Comparison of ENCODE assay signal across 24 cellular contexts in the genomic region with DNA sequence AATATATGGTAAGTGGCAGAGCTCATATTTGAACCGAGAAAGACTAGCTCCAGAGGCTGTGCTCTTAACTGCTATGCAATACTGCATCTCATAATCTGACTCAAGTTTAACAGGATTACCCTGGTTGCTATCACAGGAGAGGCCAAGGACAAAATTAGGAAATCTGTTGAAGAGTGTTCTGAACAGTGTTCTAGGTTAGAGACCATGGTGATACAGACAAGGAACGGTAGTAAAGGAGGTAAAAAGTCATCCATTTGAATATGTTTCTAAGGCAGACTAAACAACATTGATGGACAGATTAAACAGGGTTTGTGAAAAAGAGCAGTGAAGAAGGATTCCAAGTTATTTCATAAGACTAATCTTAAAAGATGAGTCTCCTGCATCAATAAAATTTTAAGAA. TPM values are rescaled to one million over a fixed set of nuclear protein-coding genes. Genes with fewer than 3 reads are reported as not detected.
"Had no signal": no experiment of that assay in that cellular context is flagged by ENCODE, and none has a peak within 500 bp of the region (broad histone marks: within the 10 kb centered on the region; RNA-seq: fewer than 3 reads in every experiment).

No MANE protein-coding gene starts in this region.

- H3K36me3 Mint-ChIP-seq: activated naive CD4-positive, alpha-beta T cell treated with anti-CD3 and anti-CD28 coated beads, Interleukin-2, amount 50 U/mL, for 72 hours; memory B cell; naive thymus-derived CD4-positive, alpha-beta T cell; neural progenitor cell; stimulated activated naive B cell treated with anti-CD40 and anti-IgM and Interleukin-4, amounts not matched to agents 10 μg/mL and 1 μg/mL and 100 μg/mL, for 72 hours; WTC11 had no signal

- H3K4me3 Mint-ChIP-seq: activated CD4-positive, alpha-beta T cell treated with anti-CD3 and anti-CD28 coated beads for 36 hours; activated T-helper 1 cell treated with anti-CD3 and anti-CD28 coated beads, Interleukin-12 subunit alpha, Interleukin-12 subunit beta, Interleukin-2, Interleukin-4 antibody, amounts not matched to agents 30 ng/mL and 10 ng/mL and 1 ng/mL, durations not matched to agents 14 hours and 24 hours and 36 hours; brain; central memory CD8-positive, alpha-beta T cell; endodermal cell; memory B cell; naive thymus-derived CD4-positive, alpha-beta T cell; neural progenitor cell; stimulated activated naive B cell treated with anti-CD40 and anti-IgM and Interleukin-4, amounts not matched to agents 10 μg/mL and 1 μg/mL and 100 μg/mL, for 72 hours; T-helper 2 cell treated with Interferon-gamma antibody and Interleukin-4, amounts not matched to agents 5 μg/mL and 100 μg/mL, for 36 hours; WTC11 had no signal

- H3K4me3 ChIP-seq: colonic mucosa, neural progenitor cell, prostate gland, tibial nerve had no signal

- H2AFZ ChIP-seq: neural progenitor cell had no signal

- H3K27me3 Mint-ChIP-seq: brain; stimulated activated naive B cell treated with anti-CD40 and anti-IgM and Interleukin-4, amounts not matched to agents 10 μg/mL and 1 μg/mL and 100 μg/mL, for 72 hours had no signal

- H3K27ac ChIP-seq: colonic mucosa, epithelial cell of prostate, neural progenitor cell, prostate gland, tibial nerve had no signal

- DNase-seq: activated CD4-positive, alpha-beta T cell treated with anti-CD3 and anti-CD28 coated beads for 36 hours; activated CD4-positive, alpha-beta T cell treated with anti-CD3 and anti-CD28 coated beads, Interleukin-2, amount 50 U/mL, for 48 hours; activated gamma-delta T cell treated with Interleukin-2 at 50 U/mL for 16 hours; amniotic stem cell; colonic mucosa; endodermal cell; foreskin melanocyte; kidney; naive thymus-derived CD4-positive, alpha-beta T cell; right cardiac atrium; stimulated activated CD4-positive, alpha-beta T cell treated with anti-CD3 and anti-CD28 coated beads, Interleukin-4, amount 100 ng/mL, for 4 hours; stimulated activated naive B cell treated with anti-CD40 and anti-IgM and Interleukin-4, amounts not matched to agents 10 μg/mL and 1 μg/mL and 100 μg/mL, for 72 hours; substantia nigra had no signal

- H3K27me3 ChIP-seq: colonic mucosa, neural progenitor cell, tibial nerve had no signal

- H3K4me2 ChIP-seq: neural progenitor cell had no signal

- H3K9ac ChIP-seq: neural progenitor cell had no signal

- H3K36me3 ChIP-seq: colonic mucosa, neural progenitor cell, prostate gland, tibial nerve had no signal

- H3K9me3 Mint-ChIP-seq: activated T-helper 1 cell treated with anti-CD3 and anti-CD28 coated beads, Interleukin-12 subunit alpha, Interleukin-12 subunit beta, Interleukin-2, Interleukin-4 antibody, amounts not matched to agents 30 ng/mL and 10 ng/mL and 1 ng/mL, durations not matched to agents 14 hours and 24 hours and 36 hours; brain; endodermal cell; memory B cell; neural progenitor cell; stimulated activated naive B cell treated with anti-CD40 and anti-IgM and Interleukin-4, amounts not matched to agents 10 μg/mL and 1 μg/mL and 100 μg/mL, for 72 hours; T-helper 2 cell treated with Interferon-gamma antibody and Interleukin-4, amounts not matched to agents 5 μg/mL and 100 μg/mL, for 36 hours had no signal

- ATAC-seq: activated CD4-positive, alpha-beta T cell treated with anti-CD3 and anti-CD28 coated beads for 36 hours; activated naive CD4-positive, alpha-beta T cell treated with anti-CD3 and anti-CD28 coated beads, Interleukin-2, amount 50 U/mL, for 72 hours; naive thymus-derived CD4-positive, alpha-beta T cell; stimulated activated naive B cell treated with anti-CD40 and anti-IgM and Interleukin-4, amounts not matched to agents 10 μg/mL and 1 μg/mL and 100 μg/mL, for 72 hours; WTC11 had no signal

- H3K9me3 ChIP-seq: colonic mucosa, prostate gland, tibial nerve had no signal

- H3K4me1 Mint-ChIP-seq: activated CD4-positive, alpha-beta T cell treated with anti-CD3 and anti-CD28 coated beads for 36 hours; central memory CD8-positive, alpha-beta T cell; memory B cell; naive thymus-derived CD4-positive, alpha-beta T cell; stimulated activated naive B cell treated with anti-CD40 and anti-IgM and Interleukin-4, amounts not matched to agents 10 μg/mL and 1 μg/mL and 100 μg/mL, for 72 hours had no signal

- H3K4me1 ChIP-seq: colonic mucosa, neural progenitor cell had no signal

RNA-seq across cellular contexts. Expression of gene PLOD2, which starts 22.1 kb away (rescaled TPM):
- polyA plus RNA-seq: naive thymus-derived CD4-positive, alpha-beta T cell had no signal
